In genomic region chr5:143888912-143889311, GRCh38 we compare ENCODE assay signal across 17 cellular contexts.
DNase-seq lines count a peak whose midpoint lies in the region; ATAC-seq, FAIRE-seq and TF ChIP-seq lines count a peak whose summit lies in the region.
"Had no signal": no experiment of that assay in that cellular context is flagged by ENCODE, and none has a peak within 500 bp of the region (broad histone marks: within the 10 kb centered on the region; RNA-seq: fewer than 3 reads in every experiment).

No MANE protein-coding gene starts in this region.

- H3K4me2 ChIP-seq in A549 (no peak overlapping the region), mesendoderm (ENCODE audit: low read length) (no peak overlapping the region), skeletal muscle satellite cell (ENCODE audit: low read length) (peak overlapping the region; percentile 62)

- no peaks in the 10 kb centered on the region for H3K79me2 ChIP-seq in mesendoderm (ENCODE audit: control insufficient read depth, insufficient read depth, low read length)

- no peak for ATAC-seq in A549
- no peak for ATAC-seq in GM21367 (IDR thresholded peaks at IDR 0.05; ENCODE audit: unreplicated experiment)

- POLR2A ChIA-PET in A549 (lab: Yijun Ruan, JAX) (no interaction called here), HEK293 (lab: Yijun Ruan, JAX) (no interaction called here)

- no peaks in the 10 kb centered on the region for H3K79me1 ChIP-seq in mesendoderm (ENCODE audit: low read length)

- H3K4ac ChIP-seq in mesendoderm (ENCODE audit: low read depth, low read length), result no peak overlapping the region

- no peak overlapping the region for H4K5ac ChIP-seq in mesendoderm (ENCODE audit: low read length)

- peak overlapping the region in 1 of 2 experiments; percentile 25; a peak in 2 of 6 replicates for H3K27ac ChIP-seq in A549
- H3K27ac ChIP-seq in HEK293 (ENCODE audit: extremely low read depth, low read depth, low read length), result peak overlapping the region; percentile 62; the same call in 1 of the 2 replicates
- no peak overlapping the region for H3K27ac ChIP-seq in mesendoderm (ENCODE audit: low read depth, low read length)
- H3K27ac ChIP-seq: RWPE1 had no signal

- no peak for TF ChIP-seq EP300 in A549 (IDR thresholded peaks at IDR 0.05)

- no peak overlapping the region for H3K23ac ChIP-seq in mesendoderm (ENCODE audit: low read length)

- H2AK5ac ChIP-seq in mesendoderm (ENCODE audit: low read length), result no peak overlapping the region

- peak overlapping the region; percentile 29 for H2BK120ac ChIP-seq in mesendoderm (ENCODE audit: low read depth, low read length)

- FAIRE-seq in A549 (lab: Jason Lieb, UNC), result no peak
- FAIRE-seq: GM12891, GM18507 had no signal

- H3K36me3 ChIP-seq in HEK293 (ENCODE audit: control insufficient read depth in 2 of 2, insufficient read depth in 1 of 2, low read length in 2 of 2), result no peaks in the 10 kb centered on the region
- H3K36me3 ChIP-seq in mesendoderm (ENCODE audit: control insufficient read depth, insufficient read depth, low read length), result no peaks in the 10 kb centered on the region
- H3K36me3 ChIP-seq in skeletal muscle satellite cell (ENCODE audit: insufficient read depth, low read length), result no peaks in the 10 kb centered on the region

- CTCF ChIA-PET in A549 (lab: Yijun Ruan, JAX) (interaction anchor here (1.0 kb wide), 3 partner anchors 8 to 40 kb away, joined by 3 read pairs; no protein-coding TSS in a partner anchor), HEK293 (lab: Yijun Ruan, JAX) (interaction anchor here (0.7 to 1.0 kb wide), 3 partner anchors 10 to 43 kb away, joined by 3 to 4 read pairs (median 4); no protein-coding TSS in a partner anchor)

- WGBS in A549 (ENCODE audit: missing lambda C conversion rate), result 59% methylated on average over 3 of the region's 3 CpGs
- no CpG with 5 or more reads among the region's 3 CpGs for WGBS in mesendoderm (ENCODE audit: extremely low coverage, insufficient coverage, low lambda C conversion rate)

- no peak overlapping the region for H3K56ac ChIP-seq in mesendoderm (ENCODE audit: low read length)

- H4K8ac ChIP-seq in mesendoderm (ENCODE audit: low read depth, low read length), result no peak overlapping the region

- TF ChIP-seq CTCF in A549 (IDR thresholded peaks at IDR 0.05), result no peak
- TF ChIP-seq CTCF in HEK293 (tag by site-specific recombination; IDR thresholded peaks at IDR 0.05), result no peak

- H3K4me1 ChIP-seq in A549 (peaks cover 16% of the 10 kb centered on the region; the same call in 1 of the 3 replicates), HEK293 (ENCODE audit: control insufficient read depth, insufficient read depth, low read length) (peaks cover 25% of the 10 kb centered on the region), mesendoderm (ENCODE audit: control insufficient read depth, low read depth, low read length) (no peaks in the 10 kb centered on the region), skeletal muscle satellite cell (ENCODE audit: control insufficient read depth, insufficient read depth, low read length) (peaks cover 43% of the 10 kb centered on the region)

- no peaks in the 10 kb centered on the region for H3K27me3 ChIP-seq in mesendoderm (ENCODE audit: insufficient read depth, low read length, poor library complexity)
- H3K27me3 ChIP-seq in skeletal muscle satellite cell (ENCODE audit: control insufficient read depth, insufficient read depth, low read length), result no peaks in the 10 kb centered on the region

- H3K4me3 ChIP-seq in A549 (no peak overlapping the region), HEK293 (ENCODE audit: low read depth, low read length) (no peak overlapping the region), mesendoderm (ENCODE audit: low read length) (no peak overlapping the region), skeletal muscle satellite cell (ENCODE audit: low read length) (no peak overlapping the region)

- H3K18ac ChIP-seq in mesendoderm (ENCODE audit: low read length), result no peak overlapping the region

- H2BK15ac ChIP-seq in mesendoderm (replicated peaks; ENCODE audit: low read depth), result no peak overlapping the region

- H3K9ac ChIP-seq in mesendoderm (ENCODE audit: low read length) (no peak overlapping the region), skeletal muscle satellite cell (ENCODE audit: low read depth, low read length) (no peak overlapping the region)

- no peak for TF ChIP-seq POLR2A in A549 (IDR thresholded peaks at IDR 0.05; ENCODE audit: low read length)

- H2BK5ac ChIP-seq in mesendoderm (ENCODE audit: low read length), result no peak overlapping the region

- DNase-seq in A549 (ENCODE audit: low read depth in 1 of 2, low spot score in 1 of 2) (no peak), mesendoderm (no peak), NOMO-1 treated with dmso at 0.1 percent for 144 hours (lab: John Stamatoyannopoulos, UW; ENCODE audit: unreplicated experiment) (no peak), HT-29 (ENCODE audit: low spot score) (no peak)
- DNase-seq: AML-193, GDM1, Kasumi-1, NCI-H1105 treated with DMSO at 0.1 percent for 48 hours, NCI-H1694 treated with DMSO at 0.1 percent for 48 hours, NCI-H2171 treated with DMSO at 0.1 percent for 48 hours, NCI-H774 had no signal

- TF ChIP-seq RAD21 in A549 (conservative IDR thresholded peaks at IDR 0.05 in 1 of 2, IDR thresholded peaks at IDR 0.05 in 1 of 2), result no peak

- no peaks in the 10 kb centered on the region for H3K9me3 ChIP-seq in A549
- no peaks in the 10 kb centered on the region for H3K9me3 ChIP-seq in HEK293 (ENCODE audit: control insufficient read depth, insufficient read depth, low read depth, low read length)
- H3K9me3 ChIP-seq in skeletal muscle satellite cell (replicated peaks; ENCODE audit: low read length), result no peaks in the 10 kb centered on the region

TF ChIP-seq in A549, 52 proteins besides CTCF, POLR2A, EP300 and RAD21:
- TF ChIP-seq HES2 (IDR thresholded peaks at IDR 0.05) (no peak), MAX (IDR thresholded peaks at IDR 0.05) (no peak), MAFK (IDR thresholded peaks at IDR 0.05; ENCODE audit: partially characterized antibody) (peak; percentile 59), KDM1A (IDR thresholded peaks at IDR 0.05; ENCODE audit: low read depth) (no peak), FOXS1 (CRISPR knock-in tag; IDR thresholded peaks at IDR 0.05) (no peak)

TF ChIP-seq in HEK293, 187 proteins besides CTCF, POLR2A, EP300 and RAD21:
- TF ChIP-seq ZNF561 (tag by site-specific recombination; IDR thresholded peaks at IDR 0.05; ENCODE audit: borderline replicate concordance), result no peak
- no peak for TF ChIP-seq ZNF157 (tag by site-specific recombination; IDR thresholded peaks at IDR 0.05)
- TF ChIP-seq SALL2 (tag by site-specific recombination; IDR thresholded peaks at IDR 0.05; ENCODE audit: borderline replicate concordance), result no peak
- no peak for TF ChIP-seq BCL11B (tag by site-specific recombination; IDR thresholded peaks at IDR 0.05; ENCODE audit: low read depth)
- TF ChIP-seq ZNF530 (tag by site-specific recombination; IDR thresholded peaks at IDR 0.05; ENCODE audit: low read depth), result no peak
- TF ChIP-seq ZNF138 (tag by site-specific recombination; IDR thresholded peaks at IDR 0.05; ENCODE audit: borderline replicate concordance), result no peak
- TF ChIP-seq PRDM4 (tag by site-specific recombination; IDR thresholded peaks at IDR 0.05), result no peak
- no peak for TF ChIP-seq ZNF76 (tag by site-specific recombination; IDR thresholded peaks at IDR 0.05; ENCODE audit: borderline replicate concordance, low read depth)
- TF ChIP-seq ZNF280D (tag by site-specific recombination; IDR thresholded peaks at IDR 0.05), result no peak
